In genomic region chr16:84107921-84108320, GRCh38 we compare ENCODE assay signal across 19 cellular contexts. TPM values are rescaled to one million over a fixed set of nuclear protein-coding genes. Genes with fewer than 3 reads are reported as not detected.
A peak's percentile ranks its signal among the peaks of the same experiment; 100 is the strongest.
DNase-seq lines count a peak whose midpoint lies in the region; ATAC-seq and TF ChIP-seq lines count a peak whose summit lies in the region.
"Had no signal": no experiment of that assay in that cellular context is flagged by ENCODE, and none has a peak within 500 bp of the region (broad histone marks: within the 10 kb centered on the region; RNA-seq: fewer than 3 reads in every experiment).

No MANE protein-coding gene starts in this region.

- H3K9me3 Mint-ChIP-seq in activated naive CD8-positive, alpha-beta T cell (ENCODE audit: low read depth) = no peaks in the 10 kb centered on the region
- no peaks in the 10 kb centered on the region for H3K9me3 Mint-ChIP-seq in activated naive CD8-positive, alpha-beta T cell treated with anti-CD3 and anti-CD28 coated beads for 36 hours
- no peaks in the 10 kb centered on the region for H3K9me3 Mint-ChIP-seq in progenitor cell of endocrine pancreas (ENCODE audit: low read depth)
- H3K9me3 Mint-ChIP-seq: CD4-positive, alpha-beta T cell had no signal

- DNase-seq in activated naive CD8-positive, alpha-beta T cell treated with anti-CD3 and anti-CD28 coated beads for 36 hours = no peak
- DNase-seq in T-helper 17 cell (no peak), progenitor cell of endocrine pancreas (ENCODE audit: low spot score, unreplicated experiment) (no peak), thyroid gland (peak; percentile 70 to 71), H4 (ENCODE audit: low spot score) (no peak)
- DNase-seq in activated effector memory CD4-positive, alpha-beta T cell treated with anti-CD3 and anti-CD28 coated beads, Interleukin-2, amount 50 U/mL, for 16 hours = no peak
- DNase-seq: AML-193; CD4-positive, alpha-beta T cell; DMS153; DMS79; EL; GOT3 had no signal

- H3K4me1 ChIP-seq in thyroid gland = peaks cover 36% of the 10 kb centered on the region in 2 donors

- H3K4me1 Mint-ChIP-seq in activated naive CD8-positive, alpha-beta T cell (ENCODE audit: low read depth) = peaks cover 56% of the 10 kb centered on the region
- peaks cover 47% of the 10 kb centered on the region for H3K4me1 Mint-ChIP-seq in activated naive CD8-positive, alpha-beta T cell treated with anti-CD3 and anti-CD28 coated beads for 36 hours
- H3K4me1 Mint-ChIP-seq in T-helper 17 cell (peaks cover 39% of the 10 kb centered on the region), progenitor cell of endocrine pancreas (ENCODE audit: low read depth) (peaks cover 2% of the 10 kb centered on the region)

- H3K36me3 ChIP-seq in thyroid gland = no peaks in the 10 kb centered on the region

- 10 to 58% methylated on average over 2 of the region's 2 CpGs for WGBS in thyroid gland, 2 donors

- peak overlapping the region; percentile 31 to 41 (median 37) for H3K27ac ChIP-seq in thyroid gland
- H3K27ac ChIP-seq: 22Rv1, A549, C4-2B had no signal

- intact Hi-C loops in thyroid gland (cut with DNase I) = no loop called here

- no peak overlapping the region for H3K4me3 Mint-ChIP-seq in activated naive CD8-positive, alpha-beta T cell
- no peak overlapping the region for H3K4me3 Mint-ChIP-seq in activated naive CD8-positive, alpha-beta T cell treated with anti-CD3 and anti-CD28 coated beads for 36 hours
- no peak overlapping the region for H3K4me3 Mint-ChIP-seq in T-helper 17 cell
- H3K4me3 Mint-ChIP-seq in progenitor cell of endocrine pancreas (ENCODE audit: low read depth) = no peak overlapping the region
- H3K4me3 Mint-ChIP-seq: CD4-positive, alpha-beta T cell had no signal

- TF ChIP-seq CTCF in progenitor cell of endocrine pancreas (IDR thresholded peaks at IDR 0.05; ENCODE audit: unreplicated experiment) (no peak), thyroid gland (IDR thresholded peaks at IDR 0.05) (no peak)

- no peaks in the 10 kb centered on the region for H3K9me3 ChIP-seq in T-helper 17 cell (ENCODE audit: control insufficient read depth, low read length, poor library complexity, severe bottlenecking)
- H3K9me3 ChIP-seq in thyroid gland = no peaks in the 10 kb centered on the region
- H3K9me3 ChIP-seq: A549, HAP-1 had no signal

- peak overlapping the region; percentile 25 for H3K27ac Mint-ChIP-seq in activated naive CD8-positive, alpha-beta T cell
- H3K27ac Mint-ChIP-seq in activated naive CD8-positive, alpha-beta T cell treated with anti-CD3 and anti-CD28 coated beads for 36 hours = no peak overlapping the region
- H3K27ac Mint-ChIP-seq in T-helper 17 cell = peak overlapping the region; percentile 24
- peak overlapping the region; percentile 62 for H3K27ac Mint-ChIP-seq in progenitor cell of endocrine pancreas
- H3K27ac Mint-ChIP-seq: CD4-positive, alpha-beta T cell had no signal

- no peak for TF ChIP-seq POLR2A in thyroid gland (IDR thresholded peaks at IDR 0.05)

- H3K36me3 Mint-ChIP-seq in activated naive CD8-positive, alpha-beta T cell = no peaks in the 10 kb centered on the region
- H3K36me3 Mint-ChIP-seq in activated naive CD8-positive, alpha-beta T cell treated with anti-CD3 and anti-CD28 coated beads for 36 hours = peaks cover 13% of the 10 kb centered on the region
- H3K36me3 Mint-ChIP-seq in T-helper 17 cell (ENCODE audit: low read depth) = no peaks in the 10 kb centered on the region
- H3K36me3 Mint-ChIP-seq in progenitor cell of endocrine pancreas (ENCODE audit: insufficient read depth) = no peaks in the 10 kb centered on the region

- no peaks in the 10 kb centered on the region for H3K27me3 Mint-ChIP-seq in activated naive CD8-positive, alpha-beta T cell
- H3K27me3 Mint-ChIP-seq in activated naive CD8-positive, alpha-beta T cell treated with anti-CD3 and anti-CD28 coated beads for 36 hours = no peaks in the 10 kb centered on the region
- no peaks in the 10 kb centered on the region for H3K27me3 Mint-ChIP-seq in T-helper 17 cell
- H3K27me3 Mint-ChIP-seq in progenitor cell of endocrine pancreas = no peaks in the 10 kb centered on the region
- H3K27me3 Mint-ChIP-seq: CD4-positive, alpha-beta T cell had no signal

- no peaks in the 10 kb centered on the region for H3K27me3 ChIP-seq in thyroid gland

- ATAC-seq in T-helper 17 cell = no peak
- ATAC-seq: A549, GM12878 had no signal

- no peak overlapping the region for H3K4me3 ChIP-seq in thyroid gland (replicated peaks in 1 of 3)
- H3K4me3 ChIP-seq: A549, GM12878, HAP-1 had no signal

RNA-seq across cellular contexts. Expression of gene MBTPS1, which starts 8.8 kb away (rescaled TPM):
- 10 to 100 TPM; 29.6 to 30.2 TPM for total RNA-seq in activated naive CD8-positive, alpha-beta T cell treated with anti-CD3 and anti-CD28 coated beads for 36 hours
- 100 to 1,000 TPM in 1 of 2 donors, 10 to 100 TPM in 1; 94.4 to 114 TPM for total RNA-seq in T-helper 17 cell
- 94.7 and 98.9 TPM in 2 replicates for total RNA-seq in progenitor cell of endocrine pancreas
- total RNA-seq in thyroid gland = 100 to 1,000 TPM; 126 to 185 (median 166) TPM
- total RNA-seq in H4 (2014; rRNA removed; shearing (Covaris generic)) = 56.3 and 77.9 TPM in 2 replicates

RNA-seq across cellular contexts. Expression of gene HSDL1, which starts 37.1 kb away (rescaled TPM):
- total RNA-seq in activated naive CD8-positive, alpha-beta T cell treated with anti-CD3 and anti-CD28 coated beads for 36 hours = 10 to 100 TPM; 13.2 to 13.9 TPM
- 10 to 100 TPM; 11.9 to 12.6 TPM for total RNA-seq in T-helper 17 cell
- total RNA-seq in progenitor cell of endocrine pancreas = 43.8 and 47.7 TPM in 2 replicates
- 10 to 100 TPM; 37.2 to 82.9 (median 59.5) TPM for total RNA-seq in thyroid gland
- total RNA-seq in H4 (2014; rRNA removed; shearing (Covaris generic)) = 39.7 and 44.7 TPM in 2 replicates

RNA-seq across cellular contexts. Expression of gene DNAAF1, which starts 37.2 kb away (rescaled TPM):
- total RNA-seq in activated naive CD8-positive, alpha-beta T cell treated with anti-CD3 and anti-CD28 coated beads for 36 hours = under 1 TPM in 1 of 2 experiments, not detected in 1; 0.33 TPM
- not detected for total RNA-seq in T-helper 17 cell
- 1.4 and 1.8 TPM in 2 replicates for total RNA-seq in progenitor cell of endocrine pancreas
- total RNA-seq in thyroid gland = 10 to 100 TPM in 1 of 4 donors, 1 to 10 TPM in 3; 1.5 to 11.2 (median 2.8) TPM
- 0.29 TPM in 1 of 2 replicates, not detected in the other for total RNA-seq in H4 (2014; rRNA removed; shearing (Covaris generic))
- total RNA-seq: CD4-positive, alpha-beta T cell; G401; GM12878 had no signal

Comparison
In these comparisons a context has a peak if more than half of its experiments do, and no peak if none do; other contexts are left out.
1. DNase-seq: peak in thyroid gland (2 of 2); none in activated naive CD8-positive, alpha-beta T cell treated with anti-CD3 and anti-CD28 coated beads for 36 hours (single experiment), T-helper 17 cell (0 of 3), progenitor cell of endocrine pancreas (single experiment), activated effector memory CD4-positive, alpha-beta T cell treated with anti-CD3 and anti-CD28 coated beads, Interleukin-2, amount 50 U/mL, for 16 hours (single experiment) and H4 (single experiment).